Comparison of ENCODE assay signal across 16 cellular contexts in genomic region chr10:121566755-121567154, GRCh38. TPM values are rescaled to one million over a fixed set of nuclear protein-coding genes. Genes with fewer than 3 reads are reported as not detected.
"Had no signal": no experiment of that assay in that cellular context is flagged by ENCODE, and none has a peak within 500 bp of the region (broad histone marks: within the 10 kb centered on the region; RNA-seq: fewer than 3 reads in every experiment).

No MANE protein-coding gene starts in this region.

- H3K4me3 Mint-ChIP-seq: activated CD4-positive, alpha-beta T cell treated with anti-CD3 and anti-CD28 coated beads, Interleukin-2, amount 10 ng/mL, durations not matched to agents 7 days and 5 days; activated naive CD8-positive, alpha-beta T cell treated with anti-CD3 and anti-CD28 coated beads for 36 hours; naive thymus-derived CD4-positive, alpha-beta T cell had no signal

- DNase-seq: activated CD4-positive, alpha-beta T cell treated with anti-CD3 and anti-CD28 coated beads, Interleukin-2, amount 10 ng/mL, durations not matched to agents 7 days and 5 days; activated naive CD8-positive, alpha-beta T cell treated with anti-CD3 and anti-CD28 coated beads for 36 hours; dermis blood vessel endothelial cell; foreskin melanocyte; heart right ventricle; islet precursor cell; left lung; mammary epithelial cell; naive thymus-derived CD4-positive, alpha-beta T cell; psoas muscle; stimulated activated CD4-positive, alpha-beta T cell treated with anti-CD3 and anti-CD28 coated beads, Interleukin-12 subunit alpha, Interleukin-12 subunit beta, amount 100 ng/mL, for 4 hours; stimulated activated CD4-positive, alpha-beta T cell treated with anti-CD3 and anti-CD28 coated beads, Interleukin-2, amount 100 ng/mL, for 24 hours; stomach; thyroid gland; uterus had no signal

- H3K9me3 ChIP-seq: heart right ventricle, left lung, psoas muscle, stomach, thyroid gland, uterus had no signal

- H3K4me1 Mint-ChIP-seq: activated CD4-positive, alpha-beta T cell treated with anti-CD3 and anti-CD28 coated beads, Interleukin-2, amount 10 ng/mL, durations not matched to agents 7 days and 5 days; activated naive CD8-positive, alpha-beta T cell treated with anti-CD3 and anti-CD28 coated beads for 36 hours had no signal

- H3K36me3 ChIP-seq: heart right ventricle, left lung, thyroid gland, uterus had no signal

- H3K4me1 ChIP-seq: heart right ventricle, left lung, psoas muscle, uterus had no signal

- H3K27me3 Mint-ChIP-seq: activated CD4-positive, alpha-beta T cell treated with anti-CD3 and anti-CD28 coated beads, Interleukin-2, amount 10 ng/mL, durations not matched to agents 7 days and 5 days; activated naive CD8-positive, alpha-beta T cell treated with anti-CD3 and anti-CD28 coated beads for 36 hours; naive thymus-derived CD4-positive, alpha-beta T cell had no signal

- H3K36me3 Mint-ChIP-seq: activated naive CD8-positive, alpha-beta T cell treated with anti-CD3 and anti-CD28 coated beads for 36 hours; naive thymus-derived CD4-positive, alpha-beta T cell had no signal

- H3K4me3 ChIP-seq: heart right ventricle, left lung, psoas muscle, stomach, thyroid gland, uterus had no signal

- H3K27me3 ChIP-seq: heart right ventricle, left lung, stomach, thyroid gland, uterus had no signal

- H3K27ac Mint-ChIP-seq: activated CD4-positive, alpha-beta T cell treated with anti-CD3 and anti-CD28 coated beads, Interleukin-2, amount 10 ng/mL, durations not matched to agents 7 days and 5 days; activated naive CD8-positive, alpha-beta T cell treated with anti-CD3 and anti-CD28 coated beads for 36 hours; naive thymus-derived CD4-positive, alpha-beta T cell had no signal

RNA-seq across cellular contexts. Expression of gene FGFR2, which starts 31.5 kb away (rescaled TPM):
- total RNA-seq: activated CD4-positive, alpha-beta T cell treated with anti-CD3 and anti-CD28 coated beads, Interleukin-2, amount 10 ng/mL, durations not matched to agents 7 days and 5 days; activated naive CD8-positive, alpha-beta T cell treated with anti-CD3 and anti-CD28 coated beads for 36 hours; mononuclear cell had no signal
- polyA plus RNA-seq: naive thymus-derived CD4-positive, alpha-beta T cell had no signal
